In genomic region chr1:185695299-185695698, GRCh38 we compare ENCODE assay signal across 9 cellular contexts. TPM values are rescaled to one million over a fixed set of nuclear protein-coding genes. Genes with fewer than 3 reads are reported as not detected.
DNase-seq lines count a peak whose midpoint lies in the region; ATAC-seq and TF ChIP-seq lines count a peak whose summit lies in the region.
"Had no signal": no experiment of that assay in that cellular context is flagged by ENCODE, and none has a peak within 500 bp of the region (broad histone marks: within the 10 kb centered on the region; RNA-seq: fewer than 3 reads in every experiment).

No MANE protein-coding gene starts in this region.

- ATAC-seq in SK-N-SH treated with all-trans-retinoic acid at 6 μM for 48 hours (peak; percentile 75), left colon (peak; percentile 54), GM19463 (IDR thresholded peaks at IDR 0.05; ENCODE audit: unreplicated experiment) (no peak)
- ATAC-seq: natural killer cell treated with Interleukin-12 subunit alpha and Interleukin-12 subunit beta and Interleukin-15 and Interleukin-18, amount 100 ng/mL, for 72 hours had no signal

- peaks cover 0 to 8% (median under 1%) of the 10 kb centered on the region in 7 donors for H3K27me3 ChIP-seq in spleen (replicated peaks in 1 of 7)

- peak; percentile 37; the same call in 1 of the 2 replicates for TF ChIP-seq RAD21 in Ishikawa (IDR thresholded peaks at IDR 0.05; ENCODE audit: low read depth)

- no peaks in the 10 kb centered on the region for H3K36me3 ChIP-seq in spleen

- TF ChIP-seq CTCF in spleen (IDR thresholded peaks at IDR 0.05 in 8 of 11, conservative IDR thresholded peaks at IDR 0.05 in 3 of 11): peak in 3 of 11 experiments; percentile 3 to 31 (median 23)

- H3K9me3 ChIP-seq in spleen: no peaks in the 10 kb centered on the region

- peak; percentile 18 for DNase-seq in COLO829 (ENCODE audit: low spot score)
- DNase-seq in left colon: no peak
- no peak for DNase-seq in NCI-H146 (lab: John Stamatoyannopoulos, UW)
- DNase-seq in spleen: no peak
- DNase-seq in islet precursor cell: no peak

- no peak overlapping the region for H3K27ac ChIP-seq in spleen

- intact Hi-C loops in left colon (cut with DNase I, micrococcal nuclease): no loop called here
- intact Hi-C loops in spleen (cut with DNase I; ENCODE audit: low total_unique reads): loop anchor here (10.0 kb wide), 1 partner anchor 890 kb away; no protein-coding TSS in a partner anchor

- H3K4me3 ChIP-seq in spleen: no peak overlapping the region

- no peak for TF ChIP-seq POLR2A in spleen (IDR thresholded peaks at IDR 0.05)

- H3K4me1 ChIP-seq in spleen: peaks cover 8 to 25% (median 14%) of the 10 kb centered on the region in 6 donors

- TF ChIP-seq EP300 in Ishikawa (IDR thresholded peaks at IDR 0.05; ENCODE audit: borderline replicate concordance): no peak

TF ChIP-seq in Ishikawa, 13 proteins besides CTCF, POLR2A, EP300 and RAD21:
- no peak for TF ChIP-seq YY1 (IDR thresholded peaks at IDR 0.05; ENCODE audit: low read depth)
- TF ChIP-seq TEAD4 (IDR thresholded peaks at IDR 0.05): no peak
- no peak for TF ChIP-seq EGR1 (IDR thresholded peaks at IDR 0.05)
- no peak for TF ChIP-seq CEBPB (IDR thresholded peaks at IDR 0.05)
- TF ChIP-seq TCF12 (IDR thresholded peaks at IDR 0.05; ENCODE audit: low read depth): no peak
- TF ChIP-seq REST (IDR thresholded peaks at IDR 0.05; ENCODE audit: low read depth): no peak
- no peak for TF ChIP-seq NFIC (IDR thresholded peaks at IDR 0.05)
- TF ChIP-seq MAX (IDR thresholded peaks at IDR 0.05): no peak
- no peak for TF ChIP-seq USF1 (IDR thresholded peaks at IDR 0.05)
- TF ChIP-seq FOXM1 (IDR thresholded peaks at IDR 0.05; ENCODE audit: borderline replicate concordance, low read depth): no peak

TF ChIP-seq in SK-N-SH treated with all-trans-retinoic acid at 6 μM for 48 hours, 23 proteins besides CTCF, POLR2A, EP300 and RAD21:
- TF ChIP-seq PPARA (CRISPR knock-in tag; IDR thresholded peaks at IDR 0.05; ENCODE audit: borderline replicate concordance): no peak

RNA-seq across cellular contexts. Expression of gene HMCN1, which starts 38.9 kb away (rescaled TPM):
- total RNA-seq in left colon (1 to 10 TPM; 1.7 to 3.9 TPM), spleen (10 to 100 TPM; 16.8 to 28.8 (median 21.2) TPM)
- polyA plus RNA-seq in spleen: 1 to 10 TPM; 1.2 to 4.2 (median 3.0) TPM
